5 cellular contexts compared by ENCODE assay signal in genomic region chr18:11608618-11609017, GRCh38. TPM values are rescaled to one million over a fixed set of nuclear protein-coding genes. Genes with fewer than 3 reads are reported as not detected.
"Had no signal": no experiment of that assay in that cellular context is flagged by ENCODE, and none has a peak within 500 bp of the region (broad histone marks: within the 10 kb centered on the region; RNA-seq: fewer than 3 reads in every experiment).

No MANE protein-coding gene starts in this region.

RNA-seq across cellular contexts. Expression of gene SLC35G4, which starts 0.8 kb away (rescaled TPM):
- total RNA-seq: HepG2, HT-29, HT1080, IMR-90, K562 had no signal
